ENCODE assay signal across 16 cellular contexts in the genomic region with DNA sequence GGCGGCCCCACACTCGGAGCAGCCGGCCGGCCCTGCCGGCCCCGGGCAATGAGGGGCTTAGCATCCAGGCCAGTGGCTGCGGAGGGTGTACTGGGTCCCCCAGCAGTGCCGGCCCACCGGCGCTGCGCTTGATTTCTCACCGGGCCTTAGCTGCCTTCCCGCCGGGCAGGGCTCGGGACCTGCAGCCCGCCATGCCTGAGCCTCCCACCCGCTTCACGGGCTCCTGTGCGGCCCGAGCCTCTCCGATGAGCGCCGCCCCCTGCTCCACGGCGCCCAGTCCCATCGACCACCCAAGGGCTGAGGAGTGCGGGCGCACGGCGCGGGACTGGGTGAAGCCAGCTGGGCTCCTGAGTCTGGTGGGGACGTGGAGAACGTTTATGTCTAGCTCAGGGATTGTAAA. TPM values are rescaled to one million over a fixed set of nuclear protein-coding genes. Genes with fewer than 3 reads are reported as not detected.
"Had no signal": no experiment of that assay in that cellular context is flagged by ENCODE, and none has a peak within 500 bp of the region (broad histone marks: within the 10 kb centered on the region; RNA-seq: fewer than 3 reads in every experiment).

No MANE protein-coding gene starts in this region.

RNA-seq across cellular contexts. Expression of a gene that starts 58.7 kb away (rescaled TPM):
- total RNA-seq: activated naive CD4-positive, alpha-beta T cell treated with anti-CD3 and anti-CD28 coated beads for 36 hours; activated naive CD4-positive, alpha-beta T cell treated with anti-CD3 and anti-CD28 coated beads, Interleukin-2, amount 50 U/mL, for 72 hours; activated naive CD8-positive, alpha-beta T cell treated with anti-CD3 and anti-CD28 coated beads for 36 hours; activated naive CD8-positive, alpha-beta T cell treated with anti-CD3 and anti-CD28 coated beads, Interleukin-2, amount 10 ng/mL, durations not matched to agents 7 days and 5 days; activated T-cell treated with anti-CD3 and anti-CD28 coated beads, Interleukin-2, amount 50 U/mL, for 4 hours; activated T-cell treated with anti-CD3 and anti-CD28 coated beads, Interleukin-2, amount 50 U/mL, for 72 hours; activated T-helper 1 cell treated with anti-CD3 and anti-CD28 coated beads, Interleukin-12 subunit alpha, Interleukin-12 subunit beta, Interleukin-2, Interleukin-4 antibody, amounts not matched to agents 30 ng/mL and 10 ng/mL and 1 ng/mL, durations not matched to agents 14 hours and 24 hours and 36 hours; activated T-helper 17 cell treated with anti-CD3 and anti-CD28 coated beads, Interleukin-2, amount 50 U/mL, for 72 hours; activated T-helper 2 cell treated with anti-CD3 and anti-CD28 coated beads, Interferon-gamma antibody, Interleukin-2, Interleukin-4, amounts not matched to agents 10 μg/mL and 5 μg/mL and 100 μg/mL, durations not matched to agents 14 hours and 24 hours and 36 hours; ascending aorta; astrocyte; breast epithelium; bronchial epithelial cell; cardiac muscle cell; cerebellum; chondrocyte had no signal
- polyA plus RNA-seq: cardiac muscle cell had no signal
